Comparison of ENCODE assay signal across 8 cellular contexts in the genomic region with DNA sequence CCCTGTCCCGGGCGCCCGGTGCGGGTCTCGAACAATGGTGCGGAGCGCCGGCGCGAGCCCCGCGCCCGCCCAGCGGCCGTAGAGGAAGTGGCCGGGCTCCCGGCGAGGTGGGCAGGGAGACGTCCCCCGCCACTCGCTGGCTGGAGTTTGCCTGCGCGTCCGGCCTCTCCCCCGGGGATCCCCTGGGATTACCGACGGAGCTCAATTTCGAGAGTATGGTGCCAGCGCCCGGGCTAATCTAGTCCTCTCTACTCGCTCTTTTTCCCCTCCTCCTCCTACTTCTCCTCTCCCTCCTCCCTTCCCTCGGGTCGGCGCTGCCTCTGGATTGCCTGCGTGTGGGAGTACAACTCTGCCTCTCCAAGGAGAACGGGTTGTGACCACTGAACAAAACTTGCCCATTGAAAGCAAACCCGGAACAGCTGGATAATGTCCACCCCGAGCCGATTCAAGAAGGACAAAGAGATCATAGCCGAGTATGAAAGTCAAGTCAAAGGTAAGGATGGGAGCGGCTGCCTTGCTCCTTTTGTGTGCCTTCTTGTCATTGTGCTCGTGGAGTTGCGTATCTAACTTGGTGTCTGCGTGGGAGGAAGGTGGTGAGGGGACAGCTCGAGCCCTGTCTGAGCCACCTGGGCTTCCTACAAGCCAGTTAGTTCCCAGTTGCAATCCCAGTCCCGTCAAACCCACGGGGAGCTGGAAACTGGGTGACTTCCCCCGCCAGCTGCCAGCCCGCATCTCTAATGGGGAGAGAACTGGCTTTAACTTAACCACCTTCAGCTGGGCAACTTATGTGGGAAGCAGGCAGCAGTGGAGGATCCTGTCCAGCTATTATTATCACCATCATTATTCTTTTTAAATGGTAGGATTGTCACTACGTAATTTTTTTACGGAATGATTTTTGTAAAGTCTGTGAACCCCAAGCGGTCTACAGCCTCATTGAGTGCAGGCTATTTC. TPM values are rescaled to one million over a fixed set of nuclear protein-coding genes. Genes with fewer than 3 reads are reported as not detected.
DNase-seq lines count a peak whose midpoint lies in the region; ATAC-seq and TF ChIP-seq lines count a peak whose summit lies in the region.

A gene (plus strand): TSS at position 310 of the 951 bp plus-strand sequence. CDS start 117 bp downstream, at position 427.

- H3K36me3 Mint-ChIP-seq in activated CD4-positive, alpha-beta T cell treated with anti-CD3 and anti-CD28 coated beads for 36 hours (ENCODE audit: low read depth), result no peaks in the 10 kb centered on the region
- no peaks in the 10 kb centered on the region for H3K36me3 Mint-ChIP-seq in activated CD8-positive, alpha-beta T cell treated with anti-CD3 and anti-CD28 coated beads, Interleukin-2, amount 10 ng/mL, durations not matched to agents 7 days and 5 days (ENCODE audit: low read depth)
- H3K36me3 Mint-ChIP-seq in naive thymus-derived CD8-positive, alpha-beta T cell, result no peaks in the 10 kb centered on the region

- H3K36me3 ChIP-seq in HEK293 (ENCODE audit: control insufficient read depth in 2 of 2, insufficient read depth in 1 of 2, low read length in 2 of 2), result no peaks in the 10 kb centered on the region

- peaks cover 8% of the 10 kb centered on the region for H3K4me1 Mint-ChIP-seq in activated CD4-positive, alpha-beta T cell treated with anti-CD3 and anti-CD28 coated beads for 36 hours
- peaks cover 8% of the 10 kb centered on the region for H3K4me1 Mint-ChIP-seq in activated CD8-positive, alpha-beta T cell treated with anti-CD3 and anti-CD28 coated beads, Interleukin-2, amount 10 ng/mL, durations not matched to agents 7 days and 5 days (ENCODE audit: low read depth)
- H3K4me1 Mint-ChIP-seq in naive thymus-derived CD8-positive, alpha-beta T cell, result peaks cover 5 to 8% (median 7%) of the 10 kb centered on the region in 4 donors

- TF ChIP-seq CTCF in HEK293 (tag by site-specific recombination; IDR thresholded peaks at IDR 0.05), result no peak

- H3K4me1 ChIP-seq in HEK293 (ENCODE audit: control insufficient read depth, insufficient read depth, low read length), result 0 out of 2 replicates have a peak, but pooled peaks cover 4% of the 10 kb centered on the region

- ATAC-seq in activated CD4-positive, alpha-beta T cell treated with anti-CD3 and anti-CD28 coated beads for 36 hours, result no peak
- ATAC-seq in activated CD8-positive, alpha-beta T cell treated with anti-CD3 and anti-CD28 coated beads, Interleukin-2, amount 10 ng/mL, durations not matched to agents 7 days and 5 days, result peak; percentile 7
- peak in 1 of 2 donors; percentile 5 for ATAC-seq in naive thymus-derived CD8-positive, alpha-beta T cell
- no peak for ATAC-seq in HG02798 (IDR thresholded peaks at IDR 0.05; ENCODE audit: poor library complexity, unreplicated experiment)

- CTCF ChIA-PET in activated CD4-positive, alpha-beta T cell treated with anti-CD3 and anti-CD28 coated beads for 36 hours (lab: Charles Lee), result interaction anchor here (0.6 to 1.8 kb wide), 11 partner anchors 9 to 416 kb away, joined by 3 to 8 read pairs (median 4); a partner anchor contains a TSS
- CTCF ChIA-PET in HEK293 (lab: Yijun Ruan, JAX), result interaction anchor here (0.6 to 3.1 kb wide), 20 partner anchors 9 to 425 kb away, joined by 3 to 23 read pairs (median 3); no protein-coding TSS in a partner anchor
- CTCF ChIA-PET in activated CD8-positive, alpha-beta T cell treated with anti-CD3 and anti-CD28 coated beads, Interleukin-2, amount 10 ng/mL, durations not matched to agents 7 days and 5 days (lab: Charles Lee), result interaction anchor here (0.6 to 1.9 kb wide), 14 partner anchors 9 to 1389 kb away, joined by 3 to 19 read pairs (median 4); a partner anchor contains a TSS

- intact Hi-C loops in activated CD4-positive, alpha-beta T cell treated with anti-CD3 and anti-CD28 coated beads for 36 hours (cut with DNase I, micrococcal nuclease), result loop anchor here (1.0 to 5.0 kb wide), 3 partner anchors 378 to 558 kb away; a partner anchor contains a TSS

- H3K9me3 ChIP-seq in HEK293 (ENCODE audit: control insufficient read depth, insufficient read depth, low read depth, low read length), result no peaks in the 10 kb centered on the region

- no peaks in the 10 kb centered on the region for H3K9me3 Mint-ChIP-seq in activated CD4-positive, alpha-beta T cell treated with anti-CD3 and anti-CD28 coated beads for 36 hours (ENCODE audit: low read depth)
- H3K9me3 Mint-ChIP-seq in activated CD8-positive, alpha-beta T cell treated with anti-CD3 and anti-CD28 coated beads, Interleukin-2, amount 10 ng/mL, durations not matched to agents 7 days and 5 days (ENCODE audit: insufficient read depth), result no peaks in the 10 kb centered on the region
- no peaks in the 10 kb centered on the region for H3K9me3 Mint-ChIP-seq in naive thymus-derived CD8-positive, alpha-beta T cell

- peaks cover 26% of the 10 kb centered on the region for H3K27me3 Mint-ChIP-seq in activated CD4-positive, alpha-beta T cell treated with anti-CD3 and anti-CD28 coated beads for 36 hours
- H3K27me3 Mint-ChIP-seq in activated CD8-positive, alpha-beta T cell treated with anti-CD3 and anti-CD28 coated beads, Interleukin-2, amount 10 ng/mL, durations not matched to agents 7 days and 5 days (ENCODE audit: low read depth), result peaks cover 37% of the 10 kb centered on the region
- peaks cover 16 to 29% (median 24%) of the 10 kb centered on the region in 5 donors for H3K27me3 Mint-ChIP-seq in naive thymus-derived CD8-positive, alpha-beta T cell

- DNase-seq in activated CD4-positive, alpha-beta T cell treated with anti-CD3 and anti-CD28 coated beads for 36 hours, result peak; percentile 7
- no peak for DNase-seq in activated CD4-positive, alpha-beta T cell treated with anti-CD3 and anti-CD28 coated beads for 1 hour
- DNase-seq in NCI-H1930 (lab: John Stamatoyannopoulos, UW), result peak; percentile 17 to 44
- peak; percentile 22 for DNase-seq in activated CD8-positive, alpha-beta T cell treated with anti-CD3 and anti-CD28 coated beads, Interleukin-2, amount 10 ng/mL, durations not matched to agents 7 days and 5 days
- DNase-seq in foreskin melanocyte, result peak; percentile 73
- peak in 4 of 10 donors; percentile 12 to 19 (median 16) for DNase-seq in naive thymus-derived CD8-positive, alpha-beta T cell

- H3K27ac ChIP-seq in HEK293 (ENCODE audit: extremely low read depth, low read depth, low read length), result peak within 1 kb of the TSS; percentile 79

- H3K27ac Mint-ChIP-seq in activated CD4-positive, alpha-beta T cell treated with anti-CD3 and anti-CD28 coated beads for 36 hours, result no peak within 1 kb of the TSS
- no peak within 1 kb of the TSS for H3K27ac Mint-ChIP-seq in activated CD8-positive, alpha-beta T cell treated with anti-CD3 and anti-CD28 coated beads, Interleukin-2, amount 10 ng/mL, durations not matched to agents 7 days and 5 days
- peak within 1 kb of the TSS in 4 of 10 donors; percentile 34 to 86 (median 81) for H3K27ac Mint-ChIP-seq in naive thymus-derived CD8-positive, alpha-beta T cell

- peak within 1 kb of the TSS; percentile 95 for H3K4me3 ChIP-seq in HEK293 (ENCODE audit: low read depth, low read length)

- POLR2A ChIA-PET in activated CD4-positive, alpha-beta T cell treated with anti-CD3 and anti-CD28 coated beads for 36 hours (lab: Charles Lee), result no interaction called here
- POLR2A ChIA-PET in HEK293 (lab: Yijun Ruan, JAX), result interaction anchor here (0.6 to 1.4 kb wide), 3 partner anchors 243 to 567 kb away, joined by 3 to 5 read pairs (median 5); a partner anchor contains a TSS
- POLR2A ChIA-PET in activated CD8-positive, alpha-beta T cell treated with anti-CD3 and anti-CD28 coated beads, Interleukin-2, amount 10 ng/mL, durations not matched to agents 7 days and 5 days (lab: Charles Lee), result no interaction called here
- POLR2A ChIA-PET in naive thymus-derived CD8-positive, alpha-beta T cell (lab: Charles Lee), result interaction anchor here (0.5 to 1.0 kb wide), 2 partner anchors 306 to 559 kb away, joined by 3 to 6 read pairs; a partner anchor contains a TSS

- peak within 1 kb of the TSS; percentile 73 for H3K4me3 Mint-ChIP-seq in activated CD4-positive, alpha-beta T cell treated with anti-CD3 and anti-CD28 coated beads for 36 hours
- H3K4me3 Mint-ChIP-seq in activated CD8-positive, alpha-beta T cell treated with anti-CD3 and anti-CD28 coated beads, Interleukin-2, amount 10 ng/mL, durations not matched to agents 7 days and 5 days, result peak within 1 kb of the TSS; percentile 84
- peak within 1 kb of the TSS; percentile 83 to 97 (median 94) for H3K4me3 Mint-ChIP-seq in naive thymus-derived CD8-positive, alpha-beta T cell

TF ChIP-seq in HEK293, 187 proteins besides CTCF, POLR2A, EP300 and RAD21 (continues in another document):
- peak; percentile 13; the same call in 1 of the 2 replicates for TF ChIP-seq ZNF654 (tag by site-specific recombination; IDR thresholded peaks at IDR 0.05; ENCODE audit: low read depth)
- TF ChIP-seq, protein P1, sequence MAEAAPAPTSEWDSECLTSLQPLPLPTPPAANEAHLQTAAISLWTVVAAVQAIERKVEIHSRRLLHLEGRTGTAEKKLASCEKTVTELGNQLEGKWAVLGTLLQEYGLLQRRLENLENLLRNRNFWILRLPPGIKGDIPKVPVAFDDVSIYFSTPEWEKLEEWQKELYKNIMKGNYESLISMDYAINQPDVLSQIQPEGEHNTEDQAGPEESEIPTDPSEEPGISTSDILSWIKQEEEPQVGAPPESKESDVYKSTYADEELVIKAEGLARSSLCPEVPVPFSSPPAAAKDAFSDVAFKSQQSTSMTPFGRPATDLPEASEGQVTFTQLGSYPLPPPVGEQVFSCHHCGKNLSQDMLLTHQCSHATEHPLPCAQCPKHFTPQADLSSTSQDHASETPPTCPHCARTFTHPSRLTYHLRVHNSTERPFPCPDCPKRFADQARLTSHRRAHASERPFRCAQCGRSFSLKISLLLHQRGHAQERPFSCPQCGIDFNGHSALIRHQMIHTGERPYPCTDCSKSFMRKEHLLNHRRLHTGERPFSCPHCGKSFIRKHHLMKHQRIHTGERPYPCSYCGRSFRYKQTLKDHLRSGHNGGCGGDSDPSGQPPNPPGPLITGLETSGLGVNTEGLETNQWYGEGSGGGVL (tag by site-specific recombination; IDR thresholded peaks at IDR 0.05), result 0 out of 2 replicates have a peak, but pooled peaks have one; percentile 19
- TF ChIP-seq ZNF596 (tag by site-specific recombination; IDR thresholded peaks at IDR 0.05), result peak; percentile 52; the same call in 1 of the 2 replicates
- peak; percentile 96 for TF ChIP-seq ZNF335 (tag by site-specific recombination; conservative IDR thresholded peaks at IDR 0.05)
- TF ChIP-seq ZBTB17 (tag by site-specific recombination; IDR thresholded peaks at IDR 0.05), result peak; percentile 63
- TF ChIP-seq EGR2 (tag by site-specific recombination; IDR thresholded peaks at IDR 0.05; ENCODE audit: low read depth), result peak; percentile 77

RNA-seq across cellular contexts. Expression of the gene that starts here (rescaled TPM):
- total RNA-seq in activated CD4-positive, alpha-beta T cell treated with anti-CD3 and anti-CD28 coated beads for 36 hours, result under 1 TPM; 0.02 to 0.21 TPM
- total RNA-seq in activated CD8-positive, alpha-beta T cell treated with anti-CD3 and anti-CD28 coated beads, Interleukin-2, amount 10 ng/mL, durations not matched to agents 7 days and 5 days, result not detected
- total RNA-seq in naive thymus-derived CD8-positive, alpha-beta T cell, result not detected
- under 1 TPM; 0.01 to 0.04 (median 0.03) TPM for polyA plus RNA-seq in naive thymus-derived CD8-positive, alpha-beta T cell

Comparison
In these comparisons a context has a peak if more than half of its experiments do, and no peak if none do; other contexts are left out.
1. Peak in DNase-seq in activated CD4-positive, alpha-beta T cell treated with anti-CD3 and anti-CD28 coated beads for 36 hours; RNA of the gene not detected or under 1 TPM.
2. Peak in DNase-seq and ATAC-seq in activated CD8-positive, alpha-beta T cell treated with anti-CD3 and anti-CD28 coated beads, Interleukin-2, amount 10 ng/mL, durations not matched to agents 7 days and 5 days; RNA of the gene not detected or under 1 TPM.
3. POLR2A ChIA-PET loops: an anchor here in HEK293 (0.6 to 1.4 kb wide) and naive thymus-derived CD8-positive, alpha-beta T cell (0.5 to 1.0 kb wide); none called in activated CD4-positive, alpha-beta T cell treated with anti-CD3 and anti-CD28 coated beads for 36 hours and activated CD8-positive, alpha-beta T cell treated with anti-CD3 and anti-CD28 coated beads, Interleukin-2, amount 10 ng/mL, durations not matched to agents 7 days and 5 days.